ENCODE assay signal across 8 cellular contexts in genomic region chr1:46413596-46413985, GRCh38. TPM values are rescaled to one million over a fixed set of nuclear protein-coding genes. Genes with fewer than 3 reads are reported as not detected.
DNase-seq lines count a peak whose midpoint lies in the region; ATAC-seq, FAIRE-seq and TF ChIP-seq lines count a peak whose summit lies in the region.

No MANE protein-coding gene starts in this region.

- no peak overlapping the region for H2BK20ac ChIP-seq in H1 (ENCODE audit: low read length)

- no peak overlapping the region for H3K18ac ChIP-seq in H1 (ENCODE audit: extremely low read depth, low read length)

- H2AFZ ChIP-seq in H1 (ENCODE audit: low read length), result no peak overlapping the region

- H3K79me1 ChIP-seq in H1 (ENCODE audit: low read depth, low read length), result no peaks in the 10 kb centered on the region

- no peak overlapping the region for H4K91ac ChIP-seq in H1 (replicated peaks; ENCODE audit: insufficient read length, low read length)

- no peak overlapping the region for H2BK12ac ChIP-seq in H1 (ENCODE audit: low read depth, low read length)

- 80% methylated on average over 7 of the region's 7 CpGs; no CpG with 5 or more reads in 1 of the 2 experiments for WGBS in H1 (ENCODE audit: extremely low coverage in 1 of 2, insufficient coverage in 1 of 2, insufficient read length in 1 of 2, insufficient replicate concordance in 2 of 2, low coverage in 1 of 2, low lambda C conversion rate in 2 of 2, missing lambda C conversion rate in 1 of 2), 2 experiments
- WGBS in stomach, 5 donors, result 61 to 80% (median 70%) methylated on average over 5 to 7 of the region's 7 CpGs

- peaks cover 0 to 2% of the 10 kb centered on the region in 2 experiments for H4K20me1 ChIP-seq in H1 (replicated peaks in 1 of 2; ENCODE audit: control insufficient read depth in 1 of 2, insufficient read depth in 2 of 2, low read length in 2 of 2)

- H3K79me2 ChIP-seq in H1 (ENCODE audit: control insufficient read depth in 1 of 2, insufficient read depth in 2 of 2, low read length in 2 of 2), result no peaks in the 10 kb centered on the region

- no peaks in the 10 kb centered on the region for H3K23me2 ChIP-seq in H1 (ENCODE audit: low read depth, low read length)

- H3K4me3 ChIP-seq in BJ (ENCODE audit: low read depth, low read length), result no peak overlapping the region
- no peak overlapping the region for H3K4me3 ChIP-seq in RWPE2 (ENCODE audit: severe bottlenecking)
- no peak overlapping the region for H3K4me3 ChIP-seq in H1 (ENCODE audit: extremely low read depth in 1 of 4, insufficient read depth in 2 of 4, low read depth in 3 of 4, low read length in 4 of 4)
- H3K4me3 ChIP-seq in stomach, result no peak overlapping the region

- no peak for DNase-seq in BJ (ENCODE audit: low read depth)
- no peak for DNase-seq in RWPE2 (ENCODE audit: low spot score)
- DNase-seq in H1 (ENCODE audit: low read depth in 1 of 2, low spot score in 2 of 2), result peak in 1 of 2 experiments; percentile 70
- DNase-seq in substantia nigra (lab: John Stamatoyannopoulos, UW), result peak in 8 of 49 donors; percentile 13 to 41 (median 25)
- no peak for DNase-seq in NCI-H1694 treated with DMSO at 0.1 percent for 48 hours (lab: John Stamatoyannopoulos, UW)
- DNase-seq in retina, result no peak
- no peak for DNase-seq in stomach

- no peak overlapping the region for H3K4me2 ChIP-seq in H1 (ENCODE audit: insufficient read depth in 1 of 2, low read depth in 2 of 2, low read length in 2 of 2)

- no peak overlapping the region for H2BK5ac ChIP-seq in H1 (ENCODE audit: low read depth, low read length)

- FAIRE-seq in H1 (lab: Jason Lieb, UNC), result no peak

- H3K27ac ChIP-seq in RWPE2 (ENCODE audit: poor library complexity, severe bottlenecking) (no peak overlapping the region), H1 (ENCODE audit: low read depth, low read length) (no peak overlapping the region), substantia nigra (ENCODE audit: low read depth, low read length, poor library complexity, severe bottlenecking) (peak overlapping the region; percentile 61), stomach (no peak overlapping the region)

- no peak overlapping the region for H3K23ac ChIP-seq in H1 (ENCODE audit: insufficient read length)

- H4K5ac ChIP-seq in H1 (ENCODE audit: insufficient read length, low read depth, low read length), result no peak overlapping the region

- CTCF ChIA-PET in BJ (lab: Yijun Ruan, JAX) (interaction anchor here (0.5 to 1.4 kb wide), 3 partner anchors 12 to 116 kb away, joined by 3 to 5 read pairs (median 3); no protein-coding TSS in a partner anchor), H1 (lab: Charles Lee; ENCODE audit: partially characterized antibody) (interaction anchor here (0.6 to 25.3 kb wide), 21 partner anchors 13 to 1596 kb away, joined by 3 to 513 read pairs (median 4); no protein-coding TSS in a partner anchor)

- intact Hi-C loops in stomach (cut with DNase I; ENCODE audit: low total_unique reads), result no loop called here

- H3K4me1 ChIP-seq in RWPE2 (ENCODE audit: insufficient read depth, poor library complexity, severe bottlenecking) (no peaks in the 10 kb centered on the region), H1 (replicated peaks in 1 of 4; ENCODE audit: control insufficient read depth in 3 of 4, insufficient read depth in 4 of 4, low read length in 3 of 4) (peaks cover 0 to 5% (median 2%) of the 10 kb centered on the region in 4 experiments; a peak in 1 of 7 replicates), stomach (no peaks in the 10 kb centered on the region)

- no peak overlapping the region for H3K4ac ChIP-seq in H1 (replicated peaks; ENCODE audit: insufficient read length, low read depth, low read length)

- peak; percentile 56 for ATAC-seq in GM19395 (IDR thresholded peaks at IDR 0.05; ENCODE audit: unreplicated experiment)
- ATAC-seq in RWPE2 (ENCODE audit: low read depth), result peak; percentile 38; the same call in 1 of the 3 replicates

- no peak overlapping the region for H3K9ac ChIP-seq in H1 (replicated peaks in 1 of 4; ENCODE audit: extremely low read depth in 1 of 4, low read depth in 3 of 4, low read length in 3 of 4)

- H4K8ac ChIP-seq in H1 (ENCODE audit: extremely low read depth, insufficient read depth, low read length), result no peak overlapping the region; the same call in 1 of the 2 replicates

- H3K27me3 ChIP-seq in BJ (ENCODE audit: control insufficient read depth, insufficient read depth, low read length), result no peaks in the 10 kb centered on the region; the same call in 1 of the 2 replicates
- H3K27me3 ChIP-seq in RWPE2 (ENCODE audit: insufficient read depth, poor library complexity, severe bottlenecking), result no peaks in the 10 kb centered on the region
- no peaks in the 10 kb centered on the region for H3K27me3 ChIP-seq in H1 (replicated peaks in 1 of 4; ENCODE audit: control insufficient read depth in 3 of 4, extremely low read depth in 1 of 4, insufficient read depth in 3 of 4, low read length in 3 of 4)
- H3K27me3 ChIP-seq in stomach, result no peaks in the 10 kb centered on the region

- no peak overlapping the region for H3K14ac ChIP-seq in H1 (ENCODE audit: insufficient read length)

- no peak overlapping the region for H3K56ac ChIP-seq in H1 (replicated peaks; ENCODE audit: insufficient read length, low read depth, low read length)

- no peaks in the 10 kb centered on the region for H3K9me3 ChIP-seq in RWPE2 (ENCODE audit: severe bottlenecking)
- H3K9me3 ChIP-seq in H1 (ENCODE audit: insufficient read depth in 2 of 2, low read depth in 1 of 2, low read length in 1 of 2), result no peaks in the 10 kb centered on the region
- no peaks in the 10 kb centered on the region for H3K9me3 ChIP-seq in stomach

- POLR2A ChIA-PET in BJ (lab: Charles Lee) (no interaction called here), H1 (lab: Charles Lee; ENCODE audit: partially characterized antibody) (interaction anchor here (0.7 to 1.1 kb wide), 4 partner anchors 14 to 110 kb away, joined by 3 to 4 read pairs (median 3); partner anchors contain the start of genes FAAH, LRRC41 and UQCRH)

- H2BK120ac ChIP-seq in H1 (replicated peaks; ENCODE audit: low read depth, low read length), result no peak overlapping the region

- TF ChIP-seq EP300 in H1 (IDR thresholded peaks at IDR 0.05; ENCODE audit: borderline replicate concordance in 1 of 2, low read depth in 2 of 2, low read length in 2 of 2) (no peak), stomach (IDR thresholded peaks at IDR 0.05) (no peak)

- no peak for TF ChIP-seq POLR2A in H1 (IDR thresholded peaks at IDR 0.05; ENCODE audit: control extremely low read depth in 1 of 2, low read depth in 2 of 2, low read length in 2 of 2)
- no peak for TF ChIP-seq POLR2A in stomach (IDR thresholded peaks at IDR 0.05)

- H2AK5ac ChIP-seq in H1 (ENCODE audit: low read depth, low read length), result no peak overlapping the region

- peak; percentile 40; the same call in 1 of the 2 replicates for TF ChIP-seq CTCF in BJ (IDR thresholded peaks at IDR 0.05; ENCODE audit: insufficient read depth, low read depth, low read length)
- no peak for TF ChIP-seq CTCF in RWPE2 (IDR thresholded peaks at IDR 0.05; ENCODE audit: poor library complexity, severe bottlenecking)
- TF ChIP-seq CTCF in H1 (IDR thresholded peaks at IDR 0.05; ENCODE audit: control extremely low read depth in 1 of 3, insufficient read depth in 1 of 3, low read depth in 1 of 3, low read length in 3 of 3), result peak in 2 of 3 experiments; percentile 59 to 70; a peak in 3 of 4 replicates
- TF ChIP-seq CTCF in stomach (IDR thresholded peaks at IDR 0.05), result peak in 1 of 7 experiments; percentile 8

- no peak overlapping the region for H2BK15ac ChIP-seq in H1 (ENCODE audit: low read length)

- H3K36me3 ChIP-seq in BJ (ENCODE audit: control insufficient read depth, insufficient read depth, low read length) (no peaks in the 10 kb centered on the region), RWPE2 (ENCODE audit: low read depth) (no peaks in the 10 kb centered on the region), H1 (ENCODE audit: control insufficient read depth in 2 of 4, insufficient read depth in 4 of 4, low read length in 3 of 4) (peaks cover under 1 to 18% (median 7%) of the 10 kb centered on the region in 4 experiments; a peak in 5 of 8 replicates), stomach (peaks cover 5 to 53% (median 51%) of the 10 kb centered on the region in 4 donors)

- peak; percentile 7 to 29; a peak in 3 of 4 replicates for TF ChIP-seq RAD21 in H1 (IDR thresholded peaks at IDR 0.05 in 1 of 2, conservative IDR thresholded peaks at IDR 0.05 in 1 of 2; ENCODE audit: low read depth in 2 of 2, low read length in 2 of 2)

TF ChIP-seq in H1, 55 proteins besides CTCF, POLR2A, EP300 and RAD21:
- TF ChIP-seq KDM1A (IDR thresholded peaks at IDR 0.05; ENCODE audit: borderline replicate concordance, low read length), result no peak
- TF ChIP-seq BACH1 (IDR thresholded peaks at IDR 0.05; ENCODE audit: low read length), result no peak
- no peak for TF ChIP-seq JUND (IDR thresholded peaks at IDR 0.05; ENCODE audit: low read length)
- no peak for TF ChIP-seq ZNF274 (IDR thresholded peaks at IDR 0.05; ENCODE audit: borderline replicate concordance, extremely low read depth, low read length)
- no peak for TF ChIP-seq MAX (IDR thresholded peaks at IDR 0.05)
- no peak for TF ChIP-seq TBP (IDR thresholded peaks at IDR 0.05; ENCODE audit: low read depth, low read length)
- TF ChIP-seq RNF2 (IDR thresholded peaks at IDR 0.05; ENCODE audit: borderline replicate concordance, low read depth, low read length, missing control alignments, poor library complexity, severe bottlenecking), result no peak
- TF ChIP-seq ATF3 (IDR thresholded peaks at IDR 0.05; ENCODE audit: insufficient read depth, low read depth, low read length), result no peak
TF ChIP-seq in H1: peak in this region for 0.

RNA-seq across cellular contexts. Expression of gene FAAH, which starts 19.5 kb away (rescaled TPM):
- polyA plus RNA-seq in BJ (2011; rRNA removed) (1.3 and 1.8 TPM in 2 replicates), H1 (2011; rRNA removed) (41.2 and 67.2 TPM in 2 replicates), stomach (10 to 100 TPM; 42.8 to 45.3 (median 45.0) TPM)
- polyA minus RNA-seq in BJ (2011; rRNA and poly(A)+ RNA removed), result 1.3 and 1.7 TPM in 2 replicates
- total RNA-seq in H1 (2021; fragmentation: NEBNext Ultra II Directional; extraction: Animal tissue kit (Norgen Biotek cat#: 25700)), result 43.5 and 47.3 TPM in 2 replicates
- 55.2 TPM for polyA plus RNA-seq in H1 (2011; cell fraction: cytosol; rRNA removed)
- 219 TPM for polyA plus RNA-seq in H1 (2011; cell fraction: nucleus; rRNA removed)
- polyA plus RNA-seq in H1 (2012, experiment 1 of 2), result 49.6 to 60.3 TPM (median 56.9 TPM) in 4 replicates
- polyA plus RNA-seq in H1 (2012, experiment 2 of 2), result 29.1 TPM
- 11.5 TPM for polyA plus RNA-seq in H1 (2013, experiment 1 of 2)
- 10.3 TPM for polyA plus RNA-seq in H1 (2013, experiment 2 of 2)
- 25.1 and 26.5 TPM in 2 replicates for polyA minus RNA-seq in H1 (2011; rRNA and poly(A)+ RNA removed)
- polyA minus RNA-seq in H1 (2011; cell fraction: cytosol; rRNA and poly(A)+ RNA removed), result 23.8 TPM
- 51.8 TPM for polyA minus RNA-seq in H1 (2011; cell fraction: nucleus; rRNA and poly(A)+ RNA removed)
- total RNA-seq in stomach, result 100 to 1,000 TPM in 2 of 5 donors, 10 to 100 TPM in 3; 25.3 to 419 (median 52.9) TPM
